31 cellular contexts compared by ENCODE assay signal in the genomic region with DNA sequence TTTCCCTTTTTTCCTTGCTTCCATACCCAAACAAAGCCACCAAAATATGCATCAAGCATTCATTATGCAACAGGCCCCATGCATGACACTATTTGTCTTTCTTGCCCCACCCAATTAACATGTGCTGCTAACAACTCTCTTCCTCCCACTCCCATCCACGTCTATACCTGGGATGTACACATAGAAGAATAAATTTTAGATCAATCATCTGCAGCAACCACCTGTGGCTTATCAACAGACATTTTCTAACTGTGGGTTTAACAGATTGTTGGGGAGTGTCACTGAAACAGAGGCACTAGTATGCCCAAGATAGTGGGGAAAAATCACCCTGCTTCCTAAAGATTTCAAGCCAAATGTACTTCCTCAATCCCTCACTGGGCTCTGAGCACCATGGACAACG. TPM values are rescaled to one million over a fixed set of nuclear protein-coding genes. Genes with fewer than 3 reads are reported as not detected.
"Had no signal": no experiment of that assay in that cellular context is flagged by ENCODE, and none has a peak within 500 bp of the region (broad histone marks: within the 10 kb centered on the region; RNA-seq: fewer than 3 reads in every experiment).

No MANE protein-coding gene starts in this region.

- H3K36me3 Mint-ChIP-seq: stimulated activated effector memory CD8-positive, alpha-beta T cell treated with anti-CD3 and anti-CD28 coated beads, Interleukin-12 subunit alpha, Interleukin-12 subunit beta, amount 100 ng/mL, for 72 hours; stimulated activated memory B cell treated with anti-CD40 and anti-IgM and Interleukin-4, amounts not matched to agents 10 μg/mL and 1 μg/mL and 100 μg/mL, for 72 hours; stimulated activated naive B cell treated with anti-CD40 and anti-IgM and Interleukin-4, amounts not matched to agents 10 μg/mL and 1 μg/mL and 100 μg/mL, for 72 hours; type B pancreatic cell had no signal

- H3K9me3 Mint-ChIP-seq: stimulated activated effector memory CD8-positive, alpha-beta T cell treated with anti-CD3 and anti-CD28 coated beads, Interleukin-12 subunit alpha, Interleukin-12 subunit beta, amount 100 ng/mL, for 72 hours; stimulated activated memory B cell treated with anti-CD40 and anti-IgM and Interleukin-4, amounts not matched to agents 10 μg/mL and 1 μg/mL and 100 μg/mL, for 72 hours; stimulated activated naive B cell treated with anti-CD40 and anti-IgM and Interleukin-4, amounts not matched to agents 10 μg/mL and 1 μg/mL and 100 μg/mL, for 72 hours; stimulated activated naive CD8-positive, alpha-beta T cell treated with anti-CD3 and anti-CD28 coated beads, Interleukin-15, amount 100 ng/mL, for 72 hours; stimulated activated naive CD8-positive, alpha-beta T cell treated with anti-CD3 and anti-CD28 coated beads, Interleukin-15, Interleukin-2, amounts not matched to agents 100 ng/mL and 50 ng/mL, for 24 hours; type B pancreatic cell had no signal

- H3K27me3 ChIP-seq: suprapubic skin, testis, thyroid gland, tibial artery, transverse colon, upper lobe of left lung, upper lobe of right lung, uterus, vagina had no signal

- DNase-seq: stimulated activated CD4-positive, alpha-beta T cell treated with anti-CD3 and anti-CD28 coated beads, Interleukin-2, amount 100 ng/mL, for 48 hours; stimulated activated CD4-positive, alpha-beta T cell treated with anti-CD3 and anti-CD28 coated beads, Interleukin-4, amount 100 ng/mL, for 1 hour; stimulated activated CD4-positive, alpha-beta T cell treated with anti-CD3 and anti-CD28 coated beads, Interleukin-4, amount 100 ng/mL, for 24 hours; stimulated activated CD4-positive, alpha-beta T cell treated with anti-CD3 and anti-CD28 coated beads, Interleukin-4, amount 100 ng/mL, for 4 hours; stimulated activated CD8-positive, alpha-beta memory T cell treated with anti-CD3 and anti-CD28 coated beads, Interleukin-4, amount 100 ng/mL, for 48 hours; stimulated activated naive B cell treated with anti-CD40 and anti-IgM and Interleukin-4, amounts not matched to agents 10 μg/mL and 1 μg/mL and 100 μg/mL, for 72 hours; stimulated activated naive CD4-positive, alpha-beta T cell; stimulated activated naive CD4-positive, alpha-beta T cell treated with Interleukin-2 at 50 U/mL for 16 hours; stimulated activated naive CD8-positive, alpha-beta T cell treated with anti-CD3 and anti-CD28 coated beads, Interleukin-15, amount 100 ng/mL, for 72 hours; stimulated activated naive CD8-positive, alpha-beta T cell treated with anti-CD3 and anti-CD28 coated beads, Interleukin-15, Interleukin-2, amounts not matched to agents 100 U/mL and 50 U/mL, for 24 hours; stomach; substantia nigra; testis; thyroid gland; tibial artery; transverse colon; trophoblast cell; upper lobe of left lung; upper lobe of right lung; uterus had no signal

- H3K36me3 ChIP-seq: stomach, suprapubic skin, thoracic aorta, thyroid gland, tibial artery, tibial nerve, transverse colon, upper lobe of left lung, upper lobe of right lung, uterus, vagina had no signal

- ATAC-seq: stimulated activated effector memory CD8-positive, alpha-beta T cell treated with anti-CD3 and anti-CD28 coated beads, Interleukin-12 subunit alpha, Interleukin-12 subunit beta, amount 100 ng/mL, for 72 hours; stimulated activated memory B cell treated with anti-CD40 and anti-IgM and Interleukin-4, amounts not matched to agents 10 μg/mL and 1 μg/mL and 100 μg/mL, for 72 hours; stimulated activated naive B cell treated with anti-CD40 and anti-IgM and Interleukin-4, amounts not matched to agents 10 μg/mL and 1 μg/mL and 100 μg/mL, for 72 hours; stimulated activated naive CD8-positive, alpha-beta T cell treated with anti-CD3 and anti-CD28 coated beads, Interleukin-15, amount 100 ng/mL, for 72 hours; stimulated activated naive CD8-positive, alpha-beta T cell treated with anti-CD3 and anti-CD28 coated beads, Interleukin-15, Interleukin-2, amounts not matched to agents 100 U/mL and 50 U/mL, for 24 hours; upper lobe of right lung had no signal

- H3K9me3 ChIP-seq: stomach, suprapubic skin, testis, thoracic aorta, thyroid gland, tibial artery, tibial nerve, transverse colon, upper lobe of left lung, upper lobe of right lung, uterus, vagina had no signal

- H3K4me1 Mint-ChIP-seq: stimulated activated effector memory CD8-positive, alpha-beta T cell treated with anti-CD3 and anti-CD28 coated beads, Interleukin-12 subunit alpha, Interleukin-12 subunit beta, amount 100 ng/mL, for 72 hours; stimulated activated memory B cell treated with anti-CD40 and anti-IgM and Interleukin-4, amounts not matched to agents 10 μg/mL and 1 μg/mL and 100 μg/mL, for 72 hours; stimulated activated naive B cell treated with anti-CD40 and anti-IgM and Interleukin-4, amounts not matched to agents 10 μg/mL and 1 μg/mL and 100 μg/mL, for 72 hours; stimulated activated naive CD8-positive, alpha-beta T cell treated with anti-CD3 and anti-CD28 coated beads, Interleukin-15, amount 100 ng/mL, for 72 hours had no signal

- H3K4me3 ChIP-seq: stomach, suprapubic skin, testis, thoracic aorta, thyroid gland, tibial artery, tibial nerve, transverse colon, upper lobe of left lung, upper lobe of right lung, uterus, vagina had no signal

- H3K4me3 Mint-ChIP-seq: stimulated activated effector memory CD8-positive, alpha-beta T cell treated with anti-CD3 and anti-CD28 coated beads, Interleukin-12 subunit alpha, Interleukin-12 subunit beta, amount 100 ng/mL, for 72 hours; stimulated activated memory B cell treated with anti-CD40 and anti-IgM and Interleukin-4, amounts not matched to agents 10 μg/mL and 1 μg/mL and 100 μg/mL, for 72 hours; stimulated activated naive B cell treated with anti-CD40 and anti-IgM and Interleukin-4, amounts not matched to agents 10 μg/mL and 1 μg/mL and 100 μg/mL, for 72 hours; stimulated activated naive CD8-positive, alpha-beta T cell treated with anti-CD3 and anti-CD28 coated beads, Interleukin-15, amount 100 ng/mL, for 72 hours; stimulated activated naive CD8-positive, alpha-beta T cell treated with anti-CD3 and anti-CD28 coated beads, Interleukin-15, Interleukin-2, amounts not matched to agents 100 ng/mL and 50 ng/mL, for 24 hours; type B pancreatic cell had no signal

- H3K27ac ChIP-seq: stomach, suprapubic skin, testis, thoracic aorta, thyroid gland, tibial artery, tibial nerve, transverse colon, upper lobe of left lung, upper lobe of right lung, uterus, vagina had no signal

- H3K4me1 ChIP-seq: stomach, suprapubic skin, testis, thyroid gland, tibial artery, tibial nerve, transverse colon, upper lobe of left lung, upper lobe of right lung, uterus, vagina had no signal

- H3K27me3 Mint-ChIP-seq: stimulated activated memory B cell treated with anti-CD40 and anti-IgM and Interleukin-4, amounts not matched to agents 10 μg/mL and 1 μg/mL and 100 μg/mL, for 72 hours; stimulated activated naive CD8-positive, alpha-beta T cell treated with anti-CD3 and anti-CD28 coated beads, Interleukin-15, amount 100 ng/mL, for 72 hours had no signal

- H3K27ac Mint-ChIP-seq: stimulated activated effector memory CD8-positive, alpha-beta T cell treated with anti-CD3 and anti-CD28 coated beads, Interleukin-12 subunit alpha, Interleukin-12 subunit beta, amount 100 ng/mL, for 72 hours; stimulated activated memory B cell treated with anti-CD40 and anti-IgM and Interleukin-4, amounts not matched to agents 10 μg/mL and 1 μg/mL and 100 μg/mL, for 72 hours; stimulated activated naive B cell treated with anti-CD40 and anti-IgM and Interleukin-4, amounts not matched to agents 10 μg/mL and 1 μg/mL and 100 μg/mL, for 72 hours; stimulated activated naive CD8-positive, alpha-beta T cell treated with anti-CD3 and anti-CD28 coated beads, Interleukin-15, amount 100 ng/mL, for 72 hours; stimulated activated naive CD8-positive, alpha-beta T cell treated with anti-CD3 and anti-CD28 coated beads, Interleukin-15, Interleukin-2, amounts not matched to agents 100 ng/mL and 50 ng/mL, for 24 hours; type B pancreatic cell had no signal

RNA-seq across cellular contexts. Expression of a gene that starts 28.5 kb away (rescaled TPM):
- total RNA-seq: stomach, suprapubic skin, temporal lobe, thoracic aorta, tibial nerve, transverse colon, upper lobe of left lung, upper lobe of right lung, ureter, urinary bladder, uterus, vagina had no signal
- polyA plus RNA-seq: stomach, urinary bladder had no signal
